ENCODE assay signal across 16 cellular contexts in genomic region chr4:81198151-81198550, GRCh38.
A peak's percentile ranks its signal among the peaks of the same experiment; 100 is the strongest.
DNase-seq lines count a peak whose midpoint lies in the region; ATAC-seq and TF ChIP-seq lines count a peak whose summit lies in the region.
"Had no signal": no experiment of that assay in that cellular context is flagged by ENCODE, and none has a peak within 500 bp of the region (broad histone marks: within the 10 kb centered on the region; RNA-seq: fewer than 3 reads in every experiment).

No MANE protein-coding gene starts in this region.

- no peak for ATAC-seq in GM18517 (IDR thresholded peaks at IDR 0.05; ENCODE audit: unreplicated experiment)
- ATAC-seq: stimulated activated naive B cell treated with anti-CD40 and anti-IgM and Interleukin-4, amounts not matched to agents 10 μg/mL and 1 μg/mL and 100 μg/mL, for 72 hours had no signal

- H3K27ac ChIP-seq in coronary artery: no peak overlapping the region
- H3K27ac ChIP-seq: cardiac muscle cell, epithelial cell of prostate, SK-N-MC had no signal

- DNase-seq in NCI-H345 (lab: John Stamatoyannopoulos, UW): peak; percentile 23
- DNase-seq in NCI-H345 treated with DMSO at 0.1 percent for 48 hours (lab: John Stamatoyannopoulos, UW; ENCODE audit: unreplicated experiment): no peak
- DNase-seq in NCI-H2081 (lab: John Stamatoyannopoulos, UW): peak; percentile 29 to 51
- DNase-seq in SHP77 (lab: John Stamatoyannopoulos, UW): peak; percentile 47 to 71
- peak; percentile 69 for DNase-seq in retinal pigment epithelial cell (ENCODE audit: low read depth)
- no peak for DNase-seq in GF-D8 (lab: John Stamatoyannopoulos, UW)
- no peak for DNase-seq in coronary artery (ENCODE audit: low spot score)
- DNase-seq: H9; NCI-H774; stimulated activated naive B cell treated with anti-CD40 and anti-IgM and Interleukin-4, amounts not matched to agents 10 μg/mL and 1 μg/mL and 100 μg/mL, for 72 hours; T1000; trophoblast cell had no signal

- H3K4me3 ChIP-seq in retinal pigment epithelial cell (ENCODE audit: low read length) (no peak overlapping the region), coronary artery (no peak overlapping the region)
- H3K4me3 ChIP-seq: cardiac muscle cell, SK-N-MC had no signal

- no peak for TF ChIP-seq CTCF in retinal pigment epithelial cell (conservative IDR thresholded peaks at IDR 0.05; ENCODE audit: low read depth, low read length)
- TF ChIP-seq CTCF in coronary artery (IDR thresholded peaks at IDR 0.05): no peak

Comparison
In these comparisons a context has a peak if more than half of its experiments do, and no peak if none do; other contexts are left out.
1. DNase-seq: peak in NCI-H345 (single experiment), NCI-H2081 (2 of 2), SHP77 (2 of 2) and retinal pigment epithelial cell (single experiment); none in NCI-H345 treated with DMSO at 0.1 percent for 48 hours (single experiment), GF-D8 (single experiment) and coronary artery (single experiment).